ENCODE assay signal across 1 cellular context in the genomic region with DNA sequence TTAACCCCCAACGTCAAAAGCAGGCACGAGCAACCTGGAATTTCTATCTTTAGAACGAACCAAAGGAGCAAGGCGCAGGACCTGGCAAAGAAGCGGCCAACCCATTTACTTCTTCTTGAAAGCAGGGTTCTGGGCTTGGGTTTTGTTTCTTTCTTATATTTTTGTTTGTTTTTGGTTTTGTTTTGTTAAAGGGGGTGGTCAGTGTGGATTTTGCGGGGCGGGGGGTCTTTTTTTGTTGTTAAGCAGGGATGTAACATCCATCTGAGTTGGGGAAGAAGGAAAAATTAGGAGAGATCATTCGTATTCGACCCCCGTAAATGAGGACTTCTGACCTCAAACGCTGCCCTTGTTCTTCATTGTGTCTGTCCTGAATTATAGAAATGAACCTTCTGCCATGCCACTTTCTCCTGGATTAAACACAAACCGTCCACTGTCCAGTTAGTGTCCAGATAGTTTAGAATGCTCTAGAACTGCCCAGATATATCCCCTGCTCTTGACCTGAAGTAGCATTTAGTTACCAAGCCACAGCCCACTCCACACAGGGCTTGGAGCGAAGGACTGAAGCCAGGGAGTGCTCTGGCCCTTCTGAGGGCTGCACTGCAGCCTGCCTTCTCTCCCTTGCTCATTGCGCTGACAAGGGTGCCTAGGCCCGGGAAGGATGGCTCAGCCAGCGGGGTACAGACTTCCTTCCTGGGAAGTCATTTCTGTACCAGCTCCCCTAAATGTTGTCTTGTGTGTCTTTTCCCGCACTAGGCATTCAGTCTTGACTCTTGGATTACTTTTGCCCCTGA.
TF ChIP-seq lines count a peak whose summit lies in the region.

No MANE protein-coding gene starts in this region.

TF ChIP-seq in HCT116, 20 proteins besides CTCF, POLR2A, EP300 and RAD21 (continued from another document):
- TF ChIP-seq ZBTB33 (IDR thresholded peaks at IDR 0.05; ENCODE audit: extremely low read depth, insufficient replicate concordance, low read length) (no peak), JUND (IDR thresholded peaks at IDR 0.05) (no peak), FOSL1 (IDR thresholded peaks at IDR 0.05; ENCODE audit: low read depth) (no peak), REST (IDR thresholded peaks at IDR 0.05; ENCODE audit: low read depth) (no peak), SP1 (IDR thresholded peaks at IDR 0.05; ENCODE audit: low read depth) (no peak)
- TF ChIP-seq, protein P1, sequence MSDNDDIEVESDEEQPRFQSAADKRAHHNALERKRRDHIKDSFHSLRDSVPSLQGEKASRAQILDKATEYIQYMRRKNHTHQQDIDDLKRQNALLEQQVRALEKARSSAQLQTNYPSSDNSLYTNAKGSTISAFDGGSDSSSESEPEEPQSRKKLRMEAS (IDR thresholded peaks at IDR 0.05) = no peak
